Comparison of ENCODE assay signal across 2 cellular contexts in genomic region chr7:36119005-36119711, GRCh38.
TF ChIP-seq lines count a peak whose summit lies in the region.

No MANE protein-coding gene starts in this region.

TF ChIP-seq in endothelial cell of umbilical vein, 7 proteins besides CTCF, POLR2A, EP300 and RAD21 (continued from another document):
- TF ChIP-seq EZH2 (IDR thresholded peaks at IDR 0.05; ENCODE audit: borderline replicate concordance, low read depth, low read length, severe bottlenecking), result no peak

TF ChIP-seq in GM23338, 12 proteins besides CTCF, POLR2A, EP300 and RAD21 (continued from another document):
- TF ChIP-seq, protein P1, sequence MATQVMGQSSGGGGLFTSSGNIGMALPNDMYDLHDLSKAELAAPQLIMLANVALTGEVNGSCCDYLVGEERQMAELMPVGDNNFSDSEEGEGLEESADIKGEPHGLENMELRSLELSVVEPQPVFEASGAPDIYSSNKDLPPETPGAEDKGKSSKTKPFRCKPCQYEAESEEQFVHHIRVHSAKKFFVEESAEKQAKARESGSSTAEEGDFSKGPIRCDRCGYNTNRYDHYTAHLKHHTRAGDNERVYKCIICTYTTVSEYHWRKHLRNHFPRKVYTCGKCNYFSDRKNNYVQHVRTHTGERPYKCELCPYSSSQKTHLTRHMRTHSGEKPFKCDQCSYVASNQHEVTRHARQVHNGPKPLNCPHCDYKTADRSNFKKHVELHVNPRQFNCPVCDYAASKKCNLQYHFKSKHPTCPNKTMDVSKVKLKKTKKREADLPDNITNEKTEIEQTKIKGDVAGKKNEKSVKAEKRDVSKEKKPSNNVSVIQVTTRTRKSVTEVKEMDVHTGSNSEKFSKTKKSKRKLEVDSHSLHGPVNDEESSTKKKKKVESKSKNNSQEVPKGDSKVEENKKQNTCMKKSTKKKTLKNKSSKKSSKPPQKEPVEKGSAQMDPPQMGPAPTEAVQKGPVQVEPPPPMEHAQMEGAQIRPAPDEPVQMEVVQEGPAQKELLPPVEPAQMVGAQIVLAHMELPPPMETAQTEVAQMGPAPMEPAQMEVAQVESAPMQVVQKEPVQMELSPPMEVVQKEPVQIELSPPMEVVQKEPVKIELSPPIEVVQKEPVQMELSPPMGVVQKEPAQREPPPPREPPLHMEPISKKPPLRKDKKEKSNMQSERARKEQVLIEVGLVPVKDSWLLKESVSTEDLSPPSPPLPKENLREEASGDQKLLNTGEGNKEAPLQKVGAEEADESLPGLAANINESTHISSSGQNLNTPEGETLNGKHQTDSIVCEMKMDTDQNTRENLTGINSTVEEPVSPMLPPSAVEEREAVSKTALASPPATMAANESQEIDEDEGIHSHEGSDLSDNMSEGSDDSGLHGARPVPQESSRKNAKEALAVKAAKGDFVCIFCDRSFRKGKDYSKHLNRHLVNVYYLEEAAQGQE (IDR thresholded peaks at IDR 0.05; ENCODE audit: unreplicated experiment), result no peak
- no peak for TF ChIP-seq POLR2AphosphoS5 (IDR thresholded peaks at IDR 0.05; ENCODE audit: low read depth)
- TF ChIP-seq EZH2 (IDR thresholded peaks at IDR 0.05; ENCODE audit: low read depth, unreplicated experiment), result no peak
